In genomic region chr11:1693327-1694063, GRCh38 we compare ENCODE assay signal across 8 cellular contexts. TPM values are rescaled to one million over a fixed set of nuclear protein-coding genes. Genes with fewer than 3 reads are reported as not detected.
DNase-seq lines count a peak whose midpoint lies in the region; ATAC-seq, FAIRE-seq and TF ChIP-seq lines count a peak whose summit lies in the region.

No MANE protein-coding gene starts in this region.

- no peaks in the 10 kb centered on the region for H3K36me3 Mint-ChIP-seq in dendritic cell treated with granulocyte-macrophage colony-stimulating factor and Interleukin-4, amounts not matched to agents 40 ng/mL and 50 ng/mL, for 4 days (ENCODE audit: low read depth)

- peaks cover 90% of the 10 kb centered on the region for H3K27me3 Mint-ChIP-seq in dendritic cell treated with granulocyte-macrophage colony-stimulating factor and Interleukin-4, amounts not matched to agents 40 ng/mL and 50 ng/mL, for 4 days

- POLR2A ChIA-PET in A549 (lab: Yijun Ruan, JAX) = interaction anchor here (0.6 to 2.3 kb wide), 7 partner anchors 41 to 142 kb away, joined by 3 to 39 read pairs (median 4); partner anchors contain the start of genes IFITM10 and SYT8

- WGBS in A549 (ENCODE audit: missing lambda C conversion rate) = 7% methylated on average over 31 of the region's 37 CpGs

- no peaks in the 10 kb centered on the region for H3K4me1 ChIP-seq in A549

- TF ChIP-seq RAD21 in A549 (conservative IDR thresholded peaks at IDR 0.05 in 1 of 2, IDR thresholded peaks at IDR 0.05 in 1 of 2) = peak; percentile 44 to 70

- no peak for FAIRE-seq in A549 (lab: Jason Lieb, UNC)

- H3K27ac Mint-ChIP-seq in dendritic cell treated with granulocyte-macrophage colony-stimulating factor and Interleukin-4, amounts not matched to agents 40 ng/mL and 50 ng/mL, for 4 days = no peak overlapping the region

- peak overlapping the region; percentile 35 for H3K4me3 Mint-ChIP-seq in dendritic cell treated with granulocyte-macrophage colony-stimulating factor and Interleukin-4, amounts not matched to agents 40 ng/mL and 50 ng/mL, for 4 days

- peaks cover 11% of the 10 kb centered on the region for H3K4me1 Mint-ChIP-seq in dendritic cell treated with granulocyte-macrophage colony-stimulating factor and Interleukin-4, amounts not matched to agents 40 ng/mL and 50 ng/mL, for 4 days (ENCODE audit: low read depth)

- no peaks in the 10 kb centered on the region for H3K9me3 Mint-ChIP-seq in dendritic cell treated with granulocyte-macrophage colony-stimulating factor and Interleukin-4, amounts not matched to agents 40 ng/mL and 50 ng/mL, for 4 days

- peak overlapping the region; percentile 87 to 92 for H3K27ac ChIP-seq in A549

- H3K4me3 ChIP-seq in A549 = peak overlapping the region; percentile 62

- peak; percentile 32 for TF ChIP-seq POLR2A in A549 (IDR thresholded peaks at IDR 0.05; ENCODE audit: low read length)

- CTCF ChIA-PET in A549 (lab: Yijun Ruan, JAX) = interaction anchor here (0.6 to 7.8 kb wide), 114 partner anchors 8 to 470 kb away, joined by 3 to 605 read pairs (median 6); partner anchors contain the start of genes CTSD, H19, KRTAP5-5 and LSP1

- DNase-seq in A549 (ENCODE audit: low read depth in 1 of 2, low spot score in 1 of 2) (peak; percentile 82 to 90), GM19240 (ENCODE audit: insufficient read length, low spot score) (peak; percentile 69), NCI-H2196 (lab: John Stamatoyannopoulos, UW; ENCODE audit: unreplicated experiment) (peak; percentile 81), left kidney (ENCODE audit: low read depth, low spot score) (peak; percentile 93), SIG-M5 treated with dmso at 0.1 percent for 504 hours (lab: John Stamatoyannopoulos, UW; ENCODE audit: unreplicated experiment) (no peak)
- DNase-seq in activated CD4-positive, alpha-beta T cell treated with anti-CD3 and anti-CD28 coated beads, Interleukin-2, amount 50 U/mL, for 24 hours (ENCODE audit: low read depth in 1 of 2, low spot score in 1 of 2) = peak; percentile 52
- peak; percentile 53 to 71 (median 65) for DNase-seq in stimulated activated CD4-positive, alpha-beta T cell treated with anti-CD3 and anti-CD28 coated beads, Interleukin-1b, Interleukin-23, amount 100 ng/mL, for 24 hours (ENCODE audit: low read depth in 4 of 4, low spot score in 1 of 4)

- ATAC-seq in A549 = peak; percentile 80 to 91

- no peak for TF ChIP-seq EP300 in A549 (IDR thresholded peaks at IDR 0.05)

- peak; percentile 90 for TF ChIP-seq CTCF in A549 (IDR thresholded peaks at IDR 0.05)

- H3K9me3 ChIP-seq in A549 = no peaks in the 10 kb centered on the region

- peak overlapping the region; percentile 100 for H3K4me2 ChIP-seq in A549

- intact Hi-C loops in dendritic cell treated with granulocyte-macrophage colony-stimulating factor and Interleukin-4, amounts not matched to agents 40 ng/mL and 50 ng/mL, for 4 days (cut with micrococcal nuclease) = loop anchor here (1.0 to 2.0 kb wide), 2 partner anchors 139 to 463 kb away; no protein-coding TSS in a partner anchor

TF ChIP-seq in A549, 52 proteins besides CTCF, POLR2A, EP300 and RAD21:
- TF ChIP-seq CBX2 (IDR thresholded peaks at IDR 0.05; ENCODE audit: borderline replicate concordance, low read depth) (no peak), E2F6 (IDR thresholded peaks at IDR 0.05; ENCODE audit: borderline replicate concordance, low read depth) (no peak), PHF8 (IDR thresholded peaks at IDR 0.05; ENCODE audit: borderline replicate concordance, low read depth) (0 out of 2 replicates have a peak, but pooled peaks have one; percentile 24), HOXB13 (CRISPR knock-in tag; IDR thresholded peaks at IDR 0.05; ENCODE audit: low read depth) (no peak), NFE2L2 (conservative IDR thresholded peaks at IDR 0.05; ENCODE audit: low read length) (no peak), ZFP36 (IDR thresholded peaks at IDR 0.05; ENCODE audit: borderline replicate concordance, partially characterized antibody) (no peak), PBX3 (IDR thresholded peaks at IDR 0.05) (no peak), NPAS2 (CRISPR knock-in tag; IDR thresholded peaks at IDR 0.05; ENCODE audit: borderline replicate concordance) (no peak), JUN (IDR thresholded peaks at IDR 0.05) (peak in 1 of 2 experiments; percentile 15; a peak in 2 of 5 replicates), REST (IDR thresholded peaks at IDR 0.05) (no peak), FOXS1 (CRISPR knock-in tag; IDR thresholded peaks at IDR 0.05) (no peak), CHD2 (IDR thresholded peaks at IDR 0.05; ENCODE audit: low read length, partially characterized antibody) (no peak), ATOH8 (CRISPR knock-in tag; IDR thresholded peaks at IDR 0.05; ENCODE audit: low read depth) (no peak), MYC (IDR thresholded peaks at IDR 0.05; ENCODE audit: borderline replicate concordance, low read length) (no peak), HEYL (CRISPR knock-in tag; IDR thresholded peaks at IDR 0.05) (no peak), SMC3 (IDR thresholded peaks at IDR 0.05) (peak; percentile 86), ZC3H11A (IDR thresholded peaks at IDR 0.05) (no peak), MAX (IDR thresholded peaks at IDR 0.05) (peak; percentile 37; the same call in 1 of the 2 replicates), KDM1A (IDR thresholded peaks at IDR 0.05; ENCODE audit: low read depth) (no peak)

RNA-seq across cellular contexts. Expression of gene KRTAP5-6, which starts 3.5 kb away (rescaled TPM):
- polyA plus RNA-seq in A549 (2011; rRNA removed) (not detected in 2 replicates), A549 (2017; fragmentation: RNase III; extraction: RNeasy Plus Mini Kit Qiagen cat#74134 plus additional on column Dnase treatment) (not detected in 3 replicates)
- not detected in 2 replicates for polyA plus RNA-seq in A549 (2012; cell fraction: cytosol; rRNA removed)
- not detected in 2 replicates for polyA plus RNA-seq in A549 (2012; cell fraction: nucleus; rRNA removed)
- polyA minus RNA-seq in A549 (2011; rRNA and poly(A)+ RNA removed) = not detected in 2 replicates

RNA-seq across cellular contexts. Expression of gene IFITM10, which starts 56.9 kb away (rescaled TPM):
- 0.26 and 0.28 TPM in 2 replicates for polyA plus RNA-seq in A549 (2011; rRNA removed)
- polyA plus RNA-seq in A549 (2012; cell fraction: cytosol; rRNA removed) = 0.13 and 0.14 TPM in 2 replicates
- 0.79 and 1.6 TPM in 2 replicates for polyA plus RNA-seq in A549 (2012; cell fraction: nucleus; rRNA removed)
- polyA plus RNA-seq in A549 (2017; fragmentation: RNase III; extraction: RNeasy Plus Mini Kit Qiagen cat#74134 plus additional on column Dnase treatment) = 0.55 to 0.78 TPM (median 0.67 TPM) in 3 replicates
- 0.10 and 0.29 TPM in 2 replicates for polyA minus RNA-seq in A549 (2011; rRNA and poly(A)+ RNA removed)
